In the genomic region with DNA sequence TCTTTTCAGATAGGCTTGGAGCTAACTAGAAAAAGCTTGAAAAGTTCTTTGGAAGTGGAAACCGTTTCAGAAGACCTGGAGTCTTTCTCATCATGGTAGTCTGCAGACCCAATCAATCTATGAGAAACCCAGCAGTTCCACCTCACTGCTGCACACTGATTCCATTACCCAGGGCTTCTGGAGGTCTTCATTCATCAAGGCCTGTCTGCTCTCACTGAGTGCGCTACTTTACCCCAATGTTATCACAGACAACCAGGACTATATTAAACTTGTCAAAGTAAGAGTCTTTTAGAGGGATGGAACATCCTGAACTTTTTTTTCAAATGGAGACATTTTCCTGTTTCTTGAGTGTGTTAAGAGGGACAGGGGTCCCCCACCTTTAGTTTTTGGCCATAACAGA, we compare ENCODE assay signal across 28 cellular contexts.
"Had no signal": no experiment of that assay in that cellular context is flagged by ENCODE, and none has a peak within 500 bp of the region (broad histone marks: within the 10 kb centered on the region; RNA-seq: fewer than 3 reads in every experiment).

No MANE protein-coding gene starts in this region.

- H3K4me2 ChIP-seq: hepatocyte, neural progenitor cell, smooth muscle cell had no signal

- H2AFZ ChIP-seq: hepatocyte, neural progenitor cell, parathyroid adenoma had no signal

- H3K36me3 Mint-ChIP-seq: mesothelial cell of epicardium; naive B cell; natural killer cell; neural progenitor cell; stimulated activated naive B cell treated with anti-CD40 and anti-IgM and Interleukin-4, amounts not matched to agents 10 μg/mL and 1 μg/mL and 100 μg/mL, for 72 hours had no signal

- H3K4me3 Mint-ChIP-seq: mesothelial cell of epicardium; naive B cell; natural killer cell; nephron progenitor cell; neural progenitor cell; stimulated activated naive B cell treated with anti-CD40 and anti-IgM and Interleukin-4, amounts not matched to agents 10 μg/mL and 1 μg/mL and 100 μg/mL, for 72 hours had no signal

- H3K4me3 ChIP-seq: hepatocyte, lung, neural progenitor cell, psoas muscle, right lobe of liver, smooth muscle cell, stomach, testis, thyroid gland, transverse colon, upper lobe of left lung, vagina had no signal

- H3K79me2 ChIP-seq: hepatocyte, parathyroid adenoma had no signal

- DNase-seq: islet precursor cell; mesendoderm; naive B cell; natural killer cell; nephron progenitor cell; occipital lobe; psoas muscle; right lobe of liver; stimulated activated CD4-positive, alpha-beta T cell treated with anti-CD3 and anti-CD28 coated beads, Interleukin-1b, Interleukin-23, amount 100 ng/mL, for 48 hours; stimulated activated CD4-positive, alpha-beta T cell treated with anti-CD3 and anti-CD28 coated beads, Interleukin-2, amount 100 ng/mL, for 48 hours; stimulated activated CD4-positive, alpha-beta T cell treated with anti-CD3 and anti-CD28 coated beads, Interleukin-4, amount 100 ng/mL, for 4 hours; stimulated activated CD8-positive, alpha-beta memory T cell treated with anti-CD3 and anti-CD28 coated beads, Interleukin-4, amount 100 ng/mL, for 48 hours; stimulated activated naive B cell treated with anti-CD40 and anti-IgM and Interleukin-4, amounts not matched to agents 10 μg/mL and 1 μg/mL and 100 μg/mL, for 72 hours; stimulated activated naive CD8-positive, alpha-beta T cell treated with anti-CD3 and anti-CD28 coated beads, Interleukin-15, Interleukin-2, amounts not matched to agents 100 U/mL and 50 U/mL, for 24 hours; stomach; testis; thyroid gland; transverse colon; upper lobe of left lung had no signal

- H3K4me1 ChIP-seq: neural progenitor cell, parathyroid adenoma, psoas muscle, right lobe of liver, stomach, testis, thyroid gland, transverse colon, upper lobe of left lung, vagina had no signal

- H3K4me1 Mint-ChIP-seq: mesothelial cell of epicardium; naive B cell; natural killer cell; nephron progenitor cell; neural progenitor cell; stimulated activated naive B cell treated with anti-CD40 and anti-IgM and Interleukin-4, amounts not matched to agents 10 μg/mL and 1 μg/mL and 100 μg/mL, for 72 hours had no signal

- H3K27me3 ChIP-seq: hepatocyte, neural progenitor cell, right lobe of liver, testis, thyroid gland, upper lobe of left lung, vagina had no signal

- H3K9me3 ChIP-seq: neutrophil, psoas muscle, right lobe of liver, testis, thyroid gland, transverse colon, upper lobe of left lung, vagina had no signal

- H3K27ac Mint-ChIP-seq: mesothelial cell of epicardium; naive B cell; natural killer cell; nephron progenitor cell; neural progenitor cell; stimulated activated naive B cell treated with anti-CD40 and anti-IgM and Interleukin-4, amounts not matched to agents 10 μg/mL and 1 μg/mL and 100 μg/mL, for 72 hours had no signal

- ATAC-seq: left lobe of liver; natural killer cell; psoas muscle; right lobe of liver; stimulated activated naive B cell treated with anti-CD40 and anti-IgM and Interleukin-4, amounts not matched to agents 10 μg/mL and 1 μg/mL and 100 μg/mL, for 72 hours; stimulated activated naive CD8-positive, alpha-beta T cell treated with anti-CD3 and anti-CD28 coated beads, Interleukin-15, Interleukin-2, amounts not matched to agents 100 U/mL and 50 U/mL, for 24 hours had no signal

- H3K9ac ChIP-seq: neural progenitor cell, parathyroid adenoma had no signal

- H3K36me3 ChIP-seq: neutrophil, right lobe of liver, stomach, thyroid gland, transverse colon, upper lobe of left lung, vagina had no signal

- H3K9me3 Mint-ChIP-seq: natural killer cell had no signal

- H3K27ac ChIP-seq: hepatocyte, neural progenitor cell, neutrophil, parathyroid adenoma, psoas muscle, right lobe of liver, stomach, testis, thyroid gland, transverse colon, upper lobe of left lung, vagina had no signal
